Comparison of ENCODE assay signal across 22 cellular contexts in the genomic region with DNA sequence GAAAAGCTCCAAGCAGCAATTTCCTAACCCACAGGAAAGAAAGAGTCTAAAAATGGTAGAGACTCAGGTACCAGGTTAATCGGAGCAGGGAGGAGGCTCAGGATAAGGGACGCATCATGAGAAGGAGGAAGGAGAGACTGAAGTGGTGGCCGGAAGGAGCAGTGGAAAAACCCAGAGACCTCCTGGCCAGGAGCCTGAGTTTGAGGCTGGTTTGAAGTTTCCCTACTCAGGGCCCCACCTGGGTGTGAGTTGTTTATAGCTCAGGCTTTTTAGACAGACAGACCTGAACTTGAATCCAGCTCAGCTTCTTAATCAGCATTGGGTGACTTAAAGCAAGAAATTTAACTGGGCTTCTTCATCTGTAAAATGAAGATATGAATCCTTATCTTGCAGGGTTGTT. TPM values are rescaled to one million over a fixed set of nuclear protein-coding genes. Genes with fewer than 3 reads are reported as not detected.
A peak's percentile ranks its signal among the peaks of the same experiment; 100 is the strongest.
DNase-seq lines count a peak whose midpoint lies in the region; ATAC-seq and TF ChIP-seq lines count a peak whose summit lies in the region.
"Had no signal": no experiment of that assay in that cellular context is flagged by ENCODE, and none has a peak within 500 bp of the region (broad histone marks: within the 10 kb centered on the region; RNA-seq: fewer than 3 reads in every experiment).

No MANE protein-coding gene starts in this region.

- intact Hi-C loops in CD4-positive, alpha-beta memory T cell (cut with micrococcal nuclease): loop anchor here (2.0 kb wide), 1 partner anchor 123 kb away; the partner anchor contains the start of gene NFX1
- intact Hi-C loops in activated CD8-positive, alpha-beta T cell treated with anti-CD3 and anti-CD28 coated beads for 36 hours (cut with micrococcal nuclease): no loop called here

- CTCF ChIA-PET in CD4-positive, alpha-beta memory T cell (lab: Charles Lee; ENCODE audit: partially characterized antibody): interaction anchor here (0.8 to 12.5 kb wide), 12 partner anchors 8 to 61 kb away, joined by 3 to 345 read pairs (median 24); partner anchors contain the start of genes AQP3, AQP7 and NOL6
- CTCF ChIA-PET in activated CD8-positive, alpha-beta T cell treated with anti-CD3 and anti-CD28 coated beads for 36 hours (lab: Charles Lee): interaction anchor here (1.4 to 5.6 kb wide), 16 partner anchors 10 to 127 kb away, joined by 3 to 52 read pairs (median 22); partner anchors contain the start of genes AQP3, AQP7 and NOL6

- peaks cover 50% of the 10 kb centered on the region for H3K4me1 ChIP-seq in CD4-positive, alpha-beta memory T cell (ENCODE audit: insufficient read depth, low read length)
- H3K4me1 ChIP-seq in BE2C: no peaks in the 10 kb centered on the region

- DNase-seq in CD4-positive, alpha-beta memory T cell: no peak
- DNase-seq in activated CD8-positive, alpha-beta T cell treated with anti-CD3 and anti-CD28 coated beads for 36 hours: peak; percentile 19
- DNase-seq in naive thymus-derived CD8-positive, alpha-beta T cell: no peak
- no peak for DNase-seq in BE2C
- no peak for DNase-seq in NCI-H345 treated with DMSO at 0.1 percent for 48 hours (lab: John Stamatoyannopoulos, UW; ENCODE audit: unreplicated experiment)
- DNase-seq: activated CD4-positive, alpha-beta T cell treated with anti-CD3 and anti-CD28 coated beads, Interleukin-2, amount 50 U/mL, for 1 hour; DMS153; head of caudate nucleus; NCI-H1436 treated with DMSO at 0.1 percent for 48 hours; nucleus accumbens; SHP77; sigmoid colon; stimulated activated CD4-positive, alpha-beta T cell treated with anti-CD3 and anti-CD28 coated beads, Interleukin-2, amount 100 ng/mL, for 48 hours; T-helper 9 cell had no signal

- H3K9me3 Mint-ChIP-seq in CD4-positive, alpha-beta memory T cell: no peaks in the 10 kb centered on the region
- H3K9me3 Mint-ChIP-seq in activated CD8-positive, alpha-beta T cell treated with anti-CD3 and anti-CD28 coated beads for 36 hours: no peaks in the 10 kb centered on the region
- no peaks in the 10 kb centered on the region for H3K9me3 Mint-ChIP-seq in naive thymus-derived CD8-positive, alpha-beta T cell

- no peak overlapping the region for H3K4me3 ChIP-seq in CD4-positive, alpha-beta memory T cell (ENCODE audit: low read length in 2 of 2)
- H3K4me3 ChIP-seq in BE2C (ENCODE audit: low read depth, low read length): no peak overlapping the region
- H3K4me3 ChIP-seq: esophagus muscularis mucosa, sigmoid colon had no signal

- no peaks in the 10 kb centered on the region for H3K9me3 ChIP-seq in CD4-positive, alpha-beta memory T cell (ENCODE audit: control insufficient read depth in 1 of 2, low read length in 2 of 2)
- no peaks in the 10 kb centered on the region for H3K9me3 ChIP-seq in BE2C
- H3K9me3 ChIP-seq: esophagus muscularis mucosa, sigmoid colon had no signal

- H3K27me3 Mint-ChIP-seq in CD4-positive, alpha-beta memory T cell: no peaks in the 10 kb centered on the region
- H3K27me3 Mint-ChIP-seq in activated CD8-positive, alpha-beta T cell treated with anti-CD3 and anti-CD28 coated beads for 36 hours: no peaks in the 10 kb centered on the region
- H3K27me3 Mint-ChIP-seq in naive thymus-derived CD8-positive, alpha-beta T cell: peaks cover 0 to 1% (median 0%) of the 10 kb centered on the region in 5 donors

- no peaks in the 10 kb centered on the region for H3K36me3 Mint-ChIP-seq in CD4-positive, alpha-beta memory T cell
- H3K36me3 Mint-ChIP-seq in activated CD8-positive, alpha-beta T cell treated with anti-CD3 and anti-CD28 coated beads for 36 hours (ENCODE audit: low read depth): no peaks in the 10 kb centered on the region
- no peaks in the 10 kb centered on the region for H3K36me3 Mint-ChIP-seq in naive thymus-derived CD8-positive, alpha-beta T cell
- H3K36me3 Mint-ChIP-seq: brain had no signal

- H3K27ac ChIP-seq in 22Rv1: peak overlapping the region; percentile 76
- H3K27ac ChIP-seq in CD4-positive, alpha-beta memory T cell (ENCODE audit: low read depth, low read length): peak overlapping the region; percentile 65
- H3K27ac ChIP-seq: esophagus muscularis mucosa, sigmoid colon had no signal

- TF ChIP-seq CTCF in 22Rv1 (IDR thresholded peaks at IDR 0.05): no peak
- no peak for TF ChIP-seq CTCF in activated CD8-positive, alpha-beta T cell treated with anti-CD3 and anti-CD28 coated beads for 36 hours (IDR thresholded peaks at IDR 0.05)
- TF ChIP-seq CTCF in BE2C (IDR thresholded peaks at IDR 0.05; ENCODE audit: low read depth, low read length): no peak

- peak overlapping the region; percentile 92 to 99 (median 98) for H3K27ac Mint-ChIP-seq in CD4-positive, alpha-beta memory T cell
- H3K27ac Mint-ChIP-seq in activated CD8-positive, alpha-beta T cell treated with anti-CD3 and anti-CD28 coated beads for 36 hours: peak overlapping the region; percentile 55
- peak overlapping the region; percentile 90 to 99 (median 97) for H3K27ac Mint-ChIP-seq in naive thymus-derived CD8-positive, alpha-beta T cell

- no peaks in the 10 kb centered on the region for H3K36me3 ChIP-seq in CD4-positive, alpha-beta memory T cell (ENCODE audit: insufficient read depth, low read length)
- no peaks in the 10 kb centered on the region for H3K36me3 ChIP-seq in BE2C
- H3K36me3 ChIP-seq: esophagus muscularis mucosa, sigmoid colon had no signal

- H3K4me1 Mint-ChIP-seq in CD4-positive, alpha-beta memory T cell: peaks cover 38 to 54% (median 47%) of the 10 kb centered on the region in 4 donors
- peaks cover 41% of the 10 kb centered on the region for H3K4me1 Mint-ChIP-seq in activated CD8-positive, alpha-beta T cell treated with anti-CD3 and anti-CD28 coated beads for 36 hours (ENCODE audit: low read depth)
- peaks cover 19 to 48% (median 45%) of the 10 kb centered on the region in 4 donors for H3K4me1 Mint-ChIP-seq in naive thymus-derived CD8-positive, alpha-beta T cell
- H3K4me1 Mint-ChIP-seq: brain had no signal

- no peak for ATAC-seq in activated CD8-positive, alpha-beta T cell treated with anti-CD3 and anti-CD28 coated beads for 36 hours
- no peak for ATAC-seq in naive thymus-derived CD8-positive, alpha-beta T cell
- ATAC-seq in GM21723 (IDR thresholded peaks at IDR 0.05; ENCODE audit: unreplicated experiment) (no peak), HG03439 (IDR thresholded peaks at IDR 0.05; ENCODE audit: unreplicated experiment) (no peak)

- H3K27me3 ChIP-seq in CD4-positive, alpha-beta memory T cell (ENCODE audit: insufficient read depth, low read length): no peaks in the 10 kb centered on the region
- no peaks in the 10 kb centered on the region for H3K27me3 ChIP-seq in BE2C
- H3K27me3 ChIP-seq: sigmoid colon had no signal

- peak overlapping the region in 7 of 8 donors; percentile 15 to 53 (median 41) for H3K4me3 Mint-ChIP-seq in CD4-positive, alpha-beta memory T cell
- no peak overlapping the region for H3K4me3 Mint-ChIP-seq in activated CD8-positive, alpha-beta T cell treated with anti-CD3 and anti-CD28 coated beads for 36 hours
- peak overlapping the region in 8 of 10 donors; percentile 0 to 76 (median 50) for H3K4me3 Mint-ChIP-seq in naive thymus-derived CD8-positive, alpha-beta T cell
- H3K4me3 Mint-ChIP-seq: brain had no signal

- POLR2A ChIA-PET in CD4-positive, alpha-beta memory T cell (lab: Charles Lee; ENCODE audit: partially characterized antibody): interaction anchor here (0.8 to 6.7 kb wide), 9 partner anchors 10 to 124 kb away, joined by 3 to 219 read pairs (median 58); partner anchors contain the start of genes AQP3, NFX1 and NOL6
- POLR2A ChIA-PET in activated CD8-positive, alpha-beta T cell treated with anti-CD3 and anti-CD28 coated beads for 36 hours (lab: Charles Lee): interaction anchor here (0.6 to 1.3 kb wide), 3 partner anchors 39 to 44 kb away, joined by 3 to 4 read pairs (median 3); no protein-coding TSS in a partner anchor
- POLR2A ChIA-PET in naive thymus-derived CD8-positive, alpha-beta T cell (lab: Charles Lee): interaction anchor here (1.2 to 6.1 kb wide), 6 partner anchors 10 to 54 kb away, joined by 3 to 78 read pairs (median 16); partner anchors contain the start of gene AQP3

RNA-seq across cellular contexts. Expression of gene AQP7, which starts 11.9 kb away (rescaled TPM):
- total RNA-seq in CD4-positive, alpha-beta memory T cell: under 1 TPM in 1 of 2 experiments, not detected in 1; 0.81 TPM
- under 1 TPM in 1 of 2 donors, not detected in 1; 0.30 TPM for polyA plus RNA-seq in CD4-positive, alpha-beta memory T cell
- not detected for total RNA-seq in activated CD8-positive, alpha-beta T cell treated with anti-CD3 and anti-CD28 coated beads for 36 hours
- total RNA-seq in naive thymus-derived CD8-positive, alpha-beta T cell: under 1 TPM in 1 of 2 experiments, not detected in 1; 0.71 TPM
- under 1 TPM in 1 of 3 donors, not detected in 2; 0.17 TPM for polyA plus RNA-seq in naive thymus-derived CD8-positive, alpha-beta T cell
- not detected for polyA plus RNA-seq in BE2C (2012; ENCODE audit: insufficient read depth, insufficient read length, low read depth)
- total RNA-seq: dermis microvascular lymphatic vessel endothelial cell, LHCN-M2, temporal lobe had no signal

RNA-seq across cellular contexts. Expression of gene AQP3, which starts 33.1 kb away (rescaled TPM):
- 100 to 1,000 TPM; 172 TPM for total RNA-seq in CD4-positive, alpha-beta memory T cell
- polyA plus RNA-seq in CD4-positive, alpha-beta memory T cell: 100 to 1,000 TPM; 484 to 562 TPM
- total RNA-seq in activated CD8-positive, alpha-beta T cell treated with anti-CD3 and anti-CD28 coated beads for 36 hours: 1 to 10 TPM; 1.2 to 2.6 TPM
- total RNA-seq in naive thymus-derived CD8-positive, alpha-beta T cell: 10 to 100 TPM; 71.6 to 72.8 TPM
- 100 to 1,000 TPM; 124 to 166 (median 145) TPM for polyA plus RNA-seq in naive thymus-derived CD8-positive, alpha-beta T cell
- 3.3 TPM for polyA plus RNA-seq in BE2C (2012; ENCODE audit: insufficient read depth, insufficient read length, low read depth)

RNA-seq across cellular contexts. Expression of gene NOL6, which starts 59.5 kb away (rescaled TPM):
- 10 to 100 TPM; 39.1 to 41.1 TPM for total RNA-seq in CD4-positive, alpha-beta memory T cell
- polyA plus RNA-seq in CD4-positive, alpha-beta memory T cell: 10 to 100 TPM; 11.7 to 28.1 TPM
- 10 to 100 TPM; 45.5 to 45.9 TPM for total RNA-seq in activated CD8-positive, alpha-beta T cell treated with anti-CD3 and anti-CD28 coated beads for 36 hours
- 10 to 100 TPM; 42.7 to 47.2 TPM for total RNA-seq in naive thymus-derived CD8-positive, alpha-beta T cell
- 10 to 100 TPM; 13.5 to 29.2 (median 19.3) TPM for polyA plus RNA-seq in naive thymus-derived CD8-positive, alpha-beta T cell
- 58.9 TPM for polyA plus RNA-seq in BE2C (2012; ENCODE audit: insufficient read depth, insufficient read length, low read depth)

Comparison
In these comparisons a context has a peak if more than half of its experiments do, and no peak if none do; other contexts are left out.
1. RNA of gene AQP3, which starts 33.1 kb away (total RNA-seq): 172 TPM in CD4-positive, alpha-beta memory T cell and 71.6 to 72.8 TPM in naive thymus-derived CD8-positive, alpha-beta T cell; 1.2 to 2.6 TPM in activated CD8-positive, alpha-beta T cell treated with anti-CD3 and anti-CD28 coated beads for 36 hours; every median in the first group is over 10 times any median in the second.
2. Peak in every context shown above with its lines, with median percentiles within 50 percentile points of each other: H3K27ac Mint-ChIP-seq.